In the genomic region with DNA sequence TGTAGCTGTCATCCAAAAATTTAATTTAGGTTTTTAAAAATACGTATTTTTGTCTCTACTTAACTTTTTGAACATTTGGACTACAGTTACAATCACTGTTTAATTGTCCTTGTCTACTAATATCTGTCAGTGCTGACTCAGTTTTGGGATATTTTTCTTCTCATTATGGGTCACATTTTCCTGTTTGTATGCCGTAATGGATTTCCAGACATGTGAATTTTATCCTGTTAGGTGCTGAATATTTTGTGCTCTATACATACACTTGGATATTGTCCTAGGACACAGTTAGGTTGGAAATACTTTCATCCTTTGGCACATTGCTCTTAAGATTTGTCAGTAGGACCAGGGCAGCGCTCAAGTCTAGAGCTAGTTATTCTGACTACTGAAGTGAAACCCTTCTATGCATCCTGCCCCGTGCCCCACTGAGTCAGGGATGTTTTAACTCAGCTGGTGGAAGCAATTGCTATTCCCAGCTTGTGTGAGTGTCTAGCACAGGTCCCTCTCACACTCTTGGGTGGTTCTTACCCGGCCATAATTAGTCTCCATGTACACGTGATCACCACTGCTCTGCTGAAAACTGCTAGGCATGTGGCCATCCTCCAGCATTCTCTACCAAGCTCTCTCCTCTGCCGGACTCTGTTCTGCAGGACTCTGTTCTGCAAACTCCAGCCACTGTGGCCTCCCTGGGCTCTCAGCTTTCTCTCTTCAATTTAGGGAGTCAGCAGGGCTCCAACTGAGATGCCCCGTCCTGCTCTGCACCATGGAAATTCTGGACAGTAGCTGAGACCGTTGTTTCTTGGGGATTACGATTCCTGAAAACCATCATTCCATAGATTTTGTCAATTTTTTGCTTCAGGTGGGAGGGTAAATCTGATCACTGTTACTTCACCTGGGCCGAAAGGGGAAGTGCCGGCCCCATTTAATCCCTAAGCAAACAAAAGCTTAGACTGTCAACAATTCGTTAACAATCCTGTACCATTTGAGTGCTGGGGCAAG, we compare ENCODE assay signal across 22 cellular contexts. TPM values are rescaled to one million over a fixed set of nuclear protein-coding genes. Genes with fewer than 3 reads are reported as not detected.
A peak's percentile ranks its signal among the peaks of the same experiment; 100 is the strongest.
DNase-seq lines count a peak whose midpoint lies in the region; ATAC-seq, FAIRE-seq and TF ChIP-seq lines count a peak whose summit lies in the region.
"Had no signal": no experiment of that assay in that cellular context is flagged by ENCODE, and none has a peak within 500 bp of the region (broad histone marks: within the 10 kb centered on the region; RNA-seq: fewer than 3 reads in every experiment).

No MANE protein-coding gene starts in this region.

- H3K27ac ChIP-seq in HepG2 (ENCODE audit: extremely low read length, insufficient read depth, low read length), result peak overlapping the region; percentile 73
- no peak overlapping the region for H3K27ac ChIP-seq in MM.1S (ENCODE audit: low read length)
- H3K27ac ChIP-seq: foreskin keratinocyte, KMS-11, lower lobe of right lung, SJCRH30 had no signal

- BruUV-seq in HepG2 (replicated peaks; lab: Mats Ljungman, UMichigan), result no TSS peak

- no peaks in the 10 kb centered on the region for H3K79me2 ChIP-seq in HepG2 (ENCODE audit: insufficient read depth, low read length)
- H3K79me2 ChIP-seq in MM.1S (ENCODE audit: low read length), result no peaks in the 10 kb centered on the region

- CTCF ChIA-PET in HepG2 (lab: Yijun Ruan, JAX; ENCODE audit: low intra/inter-chr PET ratio, low total read pairs), result no interaction called here

- H3K27me3 ChIP-seq in HepG2 (ENCODE audit: control insufficient read depth in 1 of 2, insufficient read depth in 2 of 2, low read length in 2 of 2) (no peaks in the 10 kb centered on the region), MM.1S (replicated peaks; ENCODE audit: insufficient read depth, low read length) (no peaks in the 10 kb centered on the region)
- H3K27me3 ChIP-seq: foreskin keratinocyte, SJCRH30 had no signal

- H3F3A ChIP-seq in MM.1S (ENCODE audit: insufficient read depth, low read length), result no peaks in the 10 kb centered on the region

- TF ChIP-seq RAD21 in HepG2 (CRISPR knock-in tag; IDR thresholded peaks at IDR 0.05), result no peak

- TF ChIP-seq EP300 in HepG2 (IDR thresholded peaks at IDR 0.05; ENCODE audit: low read depth in 2 of 2, low read length in 2 of 2) (peak in 1 of 2 experiments; percentile 81; a peak in 1 of 4 replicates), HepG2 (CRISPR knock-in tag; IDR thresholded peaks at IDR 0.05; ENCODE audit: borderline replicate concordance) (peak; percentile 64; the same call in 1 of the 2 replicates)

- peak; percentile 33 to 41; a peak in 2 of 4 replicates for TF ChIP-seq POLR2A in HepG2 (IDR thresholded peaks at IDR 0.05; ENCODE audit: insufficient read depth in 1 of 2, low read depth in 2 of 2, low read length in 2 of 2)

- H3K4me2 ChIP-seq in HepG2 (ENCODE audit: low read depth, low read length) (peak overlapping the region; percentile 78), MM.1S (ENCODE audit: low read depth, low read length) (no peak overlapping the region)
- H3K4me2 ChIP-seq: KMS-11, smooth muscle cell had no signal

- DNase-seq in DMS53 (lab: John Stamatoyannopoulos, UW), result peak; percentile 66
- DNase-seq in HuH-7 (ENCODE audit: low spot score), result peak; percentile 80
- DNase-seq in dermis blood vessel endothelial cell, result peak; percentile 49
- DNase-seq in HepG2 (ENCODE audit: low spot score), result peak; percentile 83
- no peak for DNase-seq in MM.1S
- DNase-seq in GF-D8 (lab: John Stamatoyannopoulos, UW), result no peak
- DNase-seq in GM19240 (ENCODE audit: insufficient read length, low spot score), result no peak
- DNase-seq: activated CD4-positive, alpha-beta T cell treated with anti-CD3 and anti-CD28 coated beads for 4 hours; activated naive CD4-positive, alpha-beta T cell treated with anti-CD3 and anti-CD28 coated beads, Interleukin-2, amount 50 U/mL, for 16 hours; activated T-cell treated with anti-CD3 and anti-CD28 coated beads for 4 hours; foreskin keratinocyte; GDM1; lower lobe of right lung; naive B cell; NCI-H1105; NCI-H226; SJCRH30; stimulated activated CD4-positive, alpha-beta T cell treated with anti-CD3 and anti-CD28 coated beads, Interleukin-4, amount 100 ng/mL, for 4 hours had no signal

- POLR2A ChIA-PET in HepG2 (lab: Yijun Ruan, JAX), result interaction anchor here (1.2 to 2.3 kb wide), 8 partner anchors 8 to 47 kb away, joined by 3 to 13 read pairs (median 10); partner anchors contain the start of genes CUL4A, F10, PCID2 and PROZ

- WGBS in HepG2 (ENCODE audit: low lambda C conversion rate), result 25% methylated on average over 13 of the region's 13 CpGs

- ATAC-seq in HepG2, result peak; percentile 91
- ATAC-seq: foreskin keratinocyte, lower lobe of right lung had no signal

- intact Hi-C loops in HepG2 (cut with micrococcal nuclease; ENCODE audit: unreplicated experiment), result no loop called here

- TF ChIP-seq CTCF in HepG2 (CRISPR knock-in tag; IDR thresholded peaks at IDR 0.05) (no peak), MM.1S (IDR thresholded peaks at IDR 0.05; ENCODE audit: low read length) (no peak)

- no peaks in the 10 kb centered on the region for H4K20me1 ChIP-seq in HepG2 (ENCODE audit: insufficient read depth, low read length)
- no peaks in the 10 kb centered on the region for H4K20me1 ChIP-seq in MM.1S (ENCODE audit: insufficient read depth, low read length)

- H3K4me3 ChIP-seq in HepG2 (replicated peaks in 1 of 3; ENCODE audit: insufficient read depth in 1 of 3, low read depth in 2 of 3, low read length in 3 of 3), result peak overlapping the region in 2 of 3 experiments; percentile 28 to 45; a peak in 2 of 6 replicates
- H3K4me3 ChIP-seq in MM.1S (ENCODE audit: low read length), result no peak overlapping the region
- H3K4me3 ChIP-seq: lower lobe of right lung, SJCRH30, smooth muscle cell had no signal

- peak; percentile 84 for FAIRE-seq in HepG2 (lab: Jason Lieb, UNC)
- FAIRE-seq: GM12892 had no signal

- no peaks in the 10 kb centered on the region for H3K9me3 ChIP-seq in HepG2 (ENCODE audit: low read length)
- H3K9me3 ChIP-seq in MM.1S (replicated peaks; ENCODE audit: insufficient read depth, low read length), result no peaks in the 10 kb centered on the region
- H3K9me3 ChIP-seq: lower lobe of right lung, SJCRH30 had no signal

- in situ Hi-C loops in HepG2 (cut with HindIII; ENCODE audit: extremely low pct_ligation_motif_present, low pct_unique_long_range_greater_than_20kb), result no loop called here

- H3K36me3 ChIP-seq in HepG2 (replicated peaks in 1 of 2; ENCODE audit: control insufficient read depth in 1 of 2, insufficient read depth in 2 of 2, low read length in 2 of 2), result peaks cover 0 to 18% of the 10 kb centered on the region in 2 experiments; a peak in 3 of 5 replicates
- no peaks in the 10 kb centered on the region for H3K36me3 ChIP-seq in MM.1S (replicated peaks; ENCODE audit: insufficient read depth, low read length)
- H3K36me3 ChIP-seq: SJCRH30 had no signal

- H3K9me2 ChIP-seq in MM.1S (replicated peaks; ENCODE audit: insufficient read depth, low read length), result no peaks in the 10 kb centered on the region

- H2AFZ ChIP-seq in HepG2 (ENCODE audit: low read length) (no peak overlapping the region), MM.1S (ENCODE audit: low read length) (no peak overlapping the region)

- peaks cover 39% of the 10 kb centered on the region for H3K4me1 ChIP-seq in HepG2 (ENCODE audit: insufficient read depth, low read length)
- H3K4me1 ChIP-seq in MM.1S (ENCODE audit: low read length), result no peaks in the 10 kb centered on the region
- H3K4me1 ChIP-seq: foreskin keratinocyte, lower lobe of right lung had no signal

- H3K9ac ChIP-seq in HepG2 (ENCODE audit: insufficient read depth, low read depth, low read length), result peak overlapping the region; percentile 32; the same call in 1 of the 2 replicates
- no peak overlapping the region for H3K9ac ChIP-seq in MM.1S (ENCODE audit: low read length)
- H3K9ac ChIP-seq: KMS-11 had no signal

RNA-seq across cellular contexts. Expression of gene PROZ, which starts 11.1 kb away (rescaled TPM):
- total RNA-seq in dermis blood vessel endothelial cell (0.17 TPM in 1 of 2 replicates, not detected in the other), HepG2 (2016; rRNA removed; fragmentation: Illumina TruSeq; extraction: Trizol) (2.1 and 5.6 TPM in 2 replicates)
- total RNA-seq in HepG2 (2016; cell fraction: cytosol; rRNA removed; fragmentation: Illumina TruSeq; extraction: Trizol; ENCODE audit: low read depth), result 0.20 and 0.35 TPM in 2 replicates
- 1.9 and 5.3 TPM in 2 replicates for total RNA-seq in HepG2 (2016; cell fraction: insoluble cytoplasmic fraction; rRNA removed; fragmentation: Illumina TruSeq; extraction: Trizol)
- total RNA-seq in HepG2 (2016; cell fraction: membrane; rRNA removed; fragmentation: Illumina TruSeq; extraction: Trizol), result 0.62 and 0.93 TPM in 2 replicates
- 3.0 and 4.0 TPM in 2 replicates for total RNA-seq in HepG2 (2016; cell fraction: nucleus; rRNA removed; fragmentation: Illumina TruSeq; extraction: Trizol)
- 22.5 and 26.1 TPM in 2 replicates for polyA plus RNA-seq in HepG2 (2011; rRNA removed)
- polyA plus RNA-seq in HepG2 (2011; cell fraction: cytosol; rRNA removed), result 14.4 and 16.0 TPM in 2 replicates
- polyA plus RNA-seq in HepG2 (2011; cell fraction: nucleus; rRNA removed), result 45.5 and 49.7 TPM in 2 replicates
- 12.7 and 14.1 TPM in 2 replicates for polyA plus RNA-seq in HepG2 (2012)
- polyA plus RNA-seq in HepG2 (2016; cell fraction: cytosol; fragmentation: Illumina TruSeq; extraction: Trizol; ENCODE audit: low read depth), result 0.23 and 0.67 TPM in 2 replicates
- polyA plus RNA-seq in HepG2 (2016; cell fraction: insoluble cytoplasmic fraction; fragmentation: Illumina TruSeq; extraction: Trizol; ENCODE audit: low read depth), result 1.6 and 2.1 TPM in 2 replicates
- 0.70 and 0.93 TPM in 2 replicates for polyA plus RNA-seq in HepG2 (2016; cell fraction: membrane; fragmentation: Illumina TruSeq; extraction: Trizol; ENCODE audit: low read depth)
- polyA plus RNA-seq in HepG2 (2016; cell fraction: nucleus; fragmentation: Illumina TruSeq; extraction: Trizol; ENCODE audit: insufficient read depth, low read depth), result 10.7 and 11.6 TPM in 2 replicates
- 5.4 TPM in 1 of 2 replicates, not detected in the other for polyA minus RNA-seq in HepG2 (2011; rRNA and poly(A)+ RNA removed; ENCODE audit: low replicate concordance)
- 4.9 and 8.4 TPM in 2 replicates for polyA minus RNA-seq in HepG2 (2011; cell fraction: cytosol; rRNA and poly(A)+ RNA removed)
- polyA minus RNA-seq in HepG2 (2011; cell fraction: nucleus; rRNA and poly(A)+ RNA removed), result 3.1 and 4.4 TPM in 2 replicates
- total RNA-seq: foreskin keratinocyte, lower lobe of right lung, SJCRH30, smooth muscle cell, temporal lobe had no signal
- polyA plus RNA-seq: foreskin keratinocyte, smooth muscle cell had no signal

RNA-seq across cellular contexts. Expression of gene PCID2, which starts 38.9 kb away (rescaled TPM):
- total RNA-seq in dermis blood vessel endothelial cell (64.5 and 74.5 TPM in 2 replicates), HepG2 (2016; rRNA removed; fragmentation: Illumina TruSeq; extraction: Trizol) (65.0 and 76.4 TPM in 2 replicates)
- 16.3 and 17.9 TPM in 2 replicates for total RNA-seq in HepG2 (2016; cell fraction: cytosol; rRNA removed; fragmentation: Illumina TruSeq; extraction: Trizol; ENCODE audit: low read depth)
- total RNA-seq in HepG2 (2016; cell fraction: insoluble cytoplasmic fraction; rRNA removed; fragmentation: Illumina TruSeq; extraction: Trizol), result 67.6 and 78.5 TPM in 2 replicates
- total RNA-seq in HepG2 (2016; cell fraction: membrane; rRNA removed; fragmentation: Illumina TruSeq; extraction: Trizol), result 25.4 and 26.5 TPM in 2 replicates
- 58.5 and 66.9 TPM in 2 replicates for total RNA-seq in HepG2 (2016; cell fraction: nucleus; rRNA removed; fragmentation: Illumina TruSeq; extraction: Trizol)
- 104 and 111 TPM in 2 replicates for polyA plus RNA-seq in HepG2 (2011; rRNA removed)
- polyA plus RNA-seq in HepG2 (2011; cell fraction: cytosol; rRNA removed), result 47.7 and 57.2 TPM in 2 replicates
- polyA plus RNA-seq in HepG2 (2011; cell fraction: nucleus; rRNA removed), result 185 and 190 TPM in 2 replicates
- 56.8 and 63.4 TPM in 2 replicates for polyA plus RNA-seq in HepG2 (2012)
- polyA plus RNA-seq in HepG2 (2016; cell fraction: cytosol; fragmentation: Illumina TruSeq; extraction: Trizol; ENCODE audit: low read depth), result 9.0 and 9.1 TPM in 2 replicates
- 68.7 and 72.7 TPM in 2 replicates for polyA plus RNA-seq in HepG2 (2016; cell fraction: insoluble cytoplasmic fraction; fragmentation: Illumina TruSeq; extraction: Trizol; ENCODE audit: low read depth)
- 14.2 and 15.6 TPM in 2 replicates for polyA plus RNA-seq in HepG2 (2016; cell fraction: membrane; fragmentation: Illumina TruSeq; extraction: Trizol; ENCODE audit: low read depth)
- 89.2 and 96.9 TPM in 2 replicates for polyA plus RNA-seq in HepG2 (2016; cell fraction: nucleus; fragmentation: Illumina TruSeq; extraction: Trizol; ENCODE audit: insufficient read depth, low read depth)
- polyA minus RNA-seq in HepG2 (2011; rRNA and poly(A)+ RNA removed; ENCODE audit: low replicate concordance), result 52.5 and 174 TPM in 2 replicates
- 23.5 and 34.0 TPM in 2 replicates for polyA minus RNA-seq in HepG2 (2011; cell fraction: cytosol; rRNA and poly(A)+ RNA removed)
- 161 and 207 TPM in 2 replicates for polyA minus RNA-seq in HepG2 (2011; cell fraction: nucleus; rRNA and poly(A)+ RNA removed)

RNA-seq across cellular contexts. Expression of gene CUL4A, which starts 39.8 kb away (rescaled TPM):
- 148 and 193 TPM in 2 replicates for total RNA-seq in dermis blood vessel endothelial cell
- 75.3 and 95.5 TPM in 2 replicates for total RNA-seq in HepG2 (2016; rRNA removed; fragmentation: Illumina TruSeq; extraction: Trizol)
- total RNA-seq in HepG2 (2016; cell fraction: cytosol; rRNA removed; fragmentation: Illumina TruSeq; extraction: Trizol; ENCODE audit: low read depth), result 28.8 and 32.0 TPM in 2 replicates
- total RNA-seq in HepG2 (2016; cell fraction: insoluble cytoplasmic fraction; rRNA removed; fragmentation: Illumina TruSeq; extraction: Trizol), result 69.1 and 83.4 TPM in 2 replicates
- 51.1 and 52.1 TPM in 2 replicates for total RNA-seq in HepG2 (2016; cell fraction: membrane; rRNA removed; fragmentation: Illumina TruSeq; extraction: Trizol)
- 55.3 and 56.2 TPM in 2 replicates for total RNA-seq in HepG2 (2016; cell fraction: nucleus; rRNA removed; fragmentation: Illumina TruSeq; extraction: Trizol)
- polyA plus RNA-seq in HepG2 (2011; rRNA removed), result 51.2 and 60.8 TPM in 2 replicates
- 42.4 and 43.4 TPM in 2 replicates for polyA plus RNA-seq in HepG2 (2011; cell fraction: cytosol; rRNA removed)
- polyA plus RNA-seq in HepG2 (2011; cell fraction: nucleus; rRNA removed), result 121 and 126 TPM in 2 replicates
- 72.5 and 74.5 TPM in 2 replicates for polyA plus RNA-seq in HepG2 (2012)
- 28.6 and 31.9 TPM in 2 replicates for polyA plus RNA-seq in HepG2 (2016; cell fraction: cytosol; fragmentation: Illumina TruSeq; extraction: Trizol; ENCODE audit: low read depth)
- polyA plus RNA-seq in HepG2 (2016; cell fraction: insoluble cytoplasmic fraction; fragmentation: Illumina TruSeq; extraction: Trizol; ENCODE audit: low read depth), result 70.4 and 80.3 TPM in 2 replicates
- polyA plus RNA-seq in HepG2 (2016; cell fraction: membrane; fragmentation: Illumina TruSeq; extraction: Trizol; ENCODE audit: low read depth), result 28.8 and 29.9 TPM in 2 replicates
- polyA plus RNA-seq in HepG2 (2016; cell fraction: nucleus; fragmentation: Illumina TruSeq; extraction: Trizol; ENCODE audit: insufficient read depth, low read depth), result 99.2 and 101 TPM in 2 replicates
- 93.3 and 188 TPM in 2 replicates for polyA minus RNA-seq in HepG2 (2011; rRNA and poly(A)+ RNA removed; ENCODE audit: low replicate concordance)
- polyA minus RNA-seq in HepG2 (2011; cell fraction: cytosol; rRNA and poly(A)+ RNA removed), result 29.4 and 37.2 TPM in 2 replicates
- polyA minus RNA-seq in HepG2 (2011; cell fraction: nucleus; rRNA and poly(A)+ RNA removed), result 74.4 and 75.7 TPM in 2 replicates

RNA-seq across cellular contexts. Expression of gene F10, which starts 47.0 kb away (rescaled TPM):
- total RNA-seq in dermis blood vessel endothelial cell, result not detected in 2 replicates
- total RNA-seq in HepG2 (2016; rRNA removed; fragmentation: Illumina TruSeq; extraction: Trizol), result 19.9 and 58.4 TPM in 2 replicates
- total RNA-seq in HepG2 (2016; cell fraction: cytosol; rRNA removed; fragmentation: Illumina TruSeq; extraction: Trizol; ENCODE audit: low read depth), result 11.2 and 12.3 TPM in 2 replicates
- total RNA-seq in HepG2 (2016; cell fraction: insoluble cytoplasmic fraction; rRNA removed; fragmentation: Illumina TruSeq; extraction: Trizol), result 18.9 and 61.6 TPM in 2 replicates
- 12.7 and 13.1 TPM in 2 replicates for total RNA-seq in HepG2 (2016; cell fraction: membrane; rRNA removed; fragmentation: Illumina TruSeq; extraction: Trizol)
- 43.8 and 53.5 TPM in 2 replicates for total RNA-seq in HepG2 (2016; cell fraction: nucleus; rRNA removed; fragmentation: Illumina TruSeq; extraction: Trizol)
- 237 and 317 TPM in 2 replicates for polyA plus RNA-seq in HepG2 (2011; rRNA removed)
- 277 and 280 TPM in 2 replicates for polyA plus RNA-seq in HepG2 (2011; cell fraction: cytosol; rRNA removed)
- 231 and 240 TPM in 2 replicates for polyA plus RNA-seq in HepG2 (2011; cell fraction: nucleus; rRNA removed)
- 150 and 219 TPM in 2 replicates for polyA plus RNA-seq in HepG2 (2012)
- 11.6 and 13.0 TPM in 2 replicates for polyA plus RNA-seq in HepG2 (2016; cell fraction: cytosol; fragmentation: Illumina TruSeq; extraction: Trizol; ENCODE audit: low read depth)
- 18.4 and 19.4 TPM in 2 replicates for polyA plus RNA-seq in HepG2 (2016; cell fraction: insoluble cytoplasmic fraction; fragmentation: Illumina TruSeq; extraction: Trizol; ENCODE audit: low read depth)
- polyA plus RNA-seq in HepG2 (2016; cell fraction: membrane; fragmentation: Illumina TruSeq; extraction: Trizol; ENCODE audit: low read depth), result 10.3 and 10.6 TPM in 2 replicates
- 82.4 and 83.6 TPM in 2 replicates for polyA plus RNA-seq in HepG2 (2016; cell fraction: nucleus; fragmentation: Illumina TruSeq; extraction: Trizol; ENCODE audit: insufficient read depth, low read depth)
- 117 TPM in 1 of 2 replicates, not detected in the other for polyA minus RNA-seq in HepG2 (2011; rRNA and poly(A)+ RNA removed; ENCODE audit: low replicate concordance)
- polyA minus RNA-seq in HepG2 (2011; cell fraction: cytosol; rRNA and poly(A)+ RNA removed), result 61.5 and 79.5 TPM in 2 replicates
- 44.3 and 53.6 TPM in 2 replicates for polyA minus RNA-seq in HepG2 (2011; cell fraction: nucleus; rRNA and poly(A)+ RNA removed)
- total RNA-seq: foreskin keratinocyte had no signal
- polyA plus RNA-seq: foreskin keratinocyte had no signal

Comparison
In these comparisons a context has a peak if more than half of its experiments do, and no peak if none do; other contexts are left out.
1. DNase-seq: peak in DMS53 (single experiment), HuH-7 (single experiment), dermis blood vessel endothelial cell (single experiment) and HepG2 (single experiment); none in MM.1S (single experiment), GF-D8 (single experiment) and GM19240 (single experiment).